ENCODE assay signal across 12 cellular contexts in the genomic region with DNA sequence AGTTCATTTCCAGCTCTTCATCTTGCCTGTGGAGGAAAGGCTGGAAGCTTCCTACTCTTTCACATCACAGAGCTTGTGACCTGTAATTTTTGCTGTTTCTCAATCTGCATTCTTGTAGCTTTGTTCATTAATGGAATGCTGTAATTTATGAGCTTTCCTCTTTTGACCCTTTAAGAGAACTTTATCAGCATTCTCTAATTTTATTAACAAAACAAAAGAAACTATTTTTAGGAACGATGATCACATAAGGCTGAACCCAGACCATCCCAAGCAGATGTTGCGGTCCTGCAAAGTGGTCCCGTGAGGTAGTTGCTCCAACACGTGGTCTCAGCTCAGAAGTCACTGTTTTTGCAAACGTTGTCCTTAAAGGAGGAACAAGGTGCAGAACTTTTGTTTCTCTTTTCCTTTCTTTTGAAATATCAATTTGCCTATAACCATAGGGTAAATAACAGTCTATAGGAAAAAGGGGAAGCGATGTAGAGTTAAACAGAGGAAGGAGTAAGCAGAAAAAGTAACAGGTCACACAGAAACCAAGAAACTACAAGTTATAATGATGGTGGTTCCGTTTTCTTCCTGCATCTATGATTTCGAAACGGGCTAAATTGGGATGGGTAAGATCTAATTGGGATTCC.
DNase-seq lines count a peak whose midpoint lies in the region; ATAC-seq, FAIRE-seq and TF ChIP-seq lines count a peak whose summit lies in the region.
"Had no signal": no experiment of that assay in that cellular context is flagged by ENCODE, and none has a peak within 500 bp of the region (broad histone marks: within the 10 kb centered on the region; RNA-seq: fewer than 3 reads in every experiment).

No MANE protein-coding gene starts in this region.

- H3K27me3 ChIP-seq in OCI-LY3 (ENCODE audit: low read depth, low read length) = peaks cover 27% of the 10 kb centered on the region; the same call in 1 of the 2 replicates
- H3K27me3 ChIP-seq in transverse colon = no peaks in the 10 kb centered on the region
- H3K27me3 ChIP-seq: ovary, suprapubic skin had no signal

- H3K9me3 ChIP-seq in OCI-LY3 (ENCODE audit: insufficient read depth, low read length) (no peaks in the 10 kb centered on the region), transverse colon (no peaks in the 10 kb centered on the region)
- H3K9me3 ChIP-seq: ovary, suprapubic skin had no signal

- no peak for TF ChIP-seq POLR2A in transverse colon (IDR thresholded peaks at IDR 0.05)

- H4K20me1 ChIP-seq in OCI-LY3 (ENCODE audit: insufficient read depth, low read length) = no peaks in the 10 kb centered on the region

- TF ChIP-seq EP300 in transverse colon (IDR thresholded peaks at IDR 0.05; ENCODE audit: low read depth) = no peak

- H3K4me1 ChIP-seq in OCI-LY3 (ENCODE audit: low read length) (peaks cover 10% of the 10 kb centered on the region), transverse colon (no peaks in the 10 kb centered on the region)
- H3K4me1 ChIP-seq: suprapubic skin had no signal

- H3K27ac ChIP-seq in OCI-LY3 (ENCODE audit: low read length) (no peak overlapping the region), transverse colon (no peak overlapping the region)
- H3K27ac ChIP-seq: ovary, suprapubic skin had no signal

- no peaks in the 10 kb centered on the region for H3K79me2 ChIP-seq in OCI-LY3 (ENCODE audit: low read length)

- no peak for TF ChIP-seq CTCF in OCI-LY3 (IDR thresholded peaks at IDR 0.05; ENCODE audit: low read depth, low read length)
- no peak for TF ChIP-seq CTCF in transverse colon (IDR thresholded peaks at IDR 0.05)

- peak overlapping the region; percentile 27; the same call in 1 of the 2 replicates for H3K4me3 ChIP-seq in OCI-LY3 (ENCODE audit: low read length)
- no peak overlapping the region for H3K4me3 ChIP-seq in transverse colon
- H3K4me3 ChIP-seq: ovary, suprapubic skin had no signal

- peak; percentile 80 for FAIRE-seq in GM18507 (lab: Jason Lieb, UNC)

- H3K9ac ChIP-seq in OCI-LY3 (ENCODE audit: low read length) = no peak overlapping the region

- peak; percentile 75 for ATAC-seq in HG02759 (IDR thresholded peaks at IDR 0.05; ENCODE audit: unreplicated experiment)
- ATAC-seq in GM18870 (IDR thresholded peaks at IDR 0.05; ENCODE audit: unreplicated experiment) = no peak
- ATAC-seq: activated CD8-positive, alpha-beta memory T cell treated with anti-CD3 and anti-CD28 coated beads, Interleukin-2, amount 10 ng/mL, durations not matched to agents 7 days and 5 days had no signal

- H3K36me3 ChIP-seq in OCI-LY3 (replicated peaks; ENCODE audit: low read depth, low read length) = no peaks in the 10 kb centered on the region
- no peaks in the 10 kb centered on the region for H3K36me3 ChIP-seq in transverse colon
- H3K36me3 ChIP-seq: ovary, suprapubic skin had no signal

- 67% methylated on average over 9 of the region's 9 CpGs for WGBS in transverse colon (ENCODE audit: low coverage in 1 of 2), 2 donors

- no peak overlapping the region for H2AFZ ChIP-seq in OCI-LY3 (ENCODE audit: low read depth, low read length)

- intact Hi-C loops in transverse colon (cut with DNase I; ENCODE audit: low total_unique reads) = no loop called here
- intact Hi-C loops in posterior vena cava (cut with DNase I) = no loop called here

- in situ Hi-C loops in transverse colon (cut with MboI; ENCODE audit: low pct_ligation_motif_present in 1 of 4, low pct_unique_long_range_greater_than_20kb in 1 of 4, low sequenced_read_pairs in 3 of 4) = loop anchor here in 1 of 4 donors (25.0 kb wide), 1 partner anchor 283 kb away; no protein-coding TSS in a partner anchor

- H3K4me2 ChIP-seq in OCI-LY3 (ENCODE audit: low read length) = peak overlapping the region; percentile 52

- DNase-seq in GM18507 (ENCODE audit: extremely low spot score, insufficient read length, low read depth) (no peak), myocyte (ENCODE audit: low read depth) (peak; percentile 30), transverse colon (no peak), posterior vena cava (ENCODE audit: low spot score) (no peak)
- DNase-seq in stimulated activated naive CD4-positive, alpha-beta T cell (lab: John Stamatoyannopoulos, UW) = no peak
- DNase-seq: activated CD8-positive, alpha-beta memory T cell treated with anti-CD3 and anti-CD28 coated beads, Interleukin-2, amount 10 ng/mL, durations not matched to agents 7 days and 5 days; NCI-H1436 treated with DMSO at 0.1 percent for 48 hours; ovary had no signal
